ENCODE assay signal across 21 cellular contexts in the genomic region with DNA sequence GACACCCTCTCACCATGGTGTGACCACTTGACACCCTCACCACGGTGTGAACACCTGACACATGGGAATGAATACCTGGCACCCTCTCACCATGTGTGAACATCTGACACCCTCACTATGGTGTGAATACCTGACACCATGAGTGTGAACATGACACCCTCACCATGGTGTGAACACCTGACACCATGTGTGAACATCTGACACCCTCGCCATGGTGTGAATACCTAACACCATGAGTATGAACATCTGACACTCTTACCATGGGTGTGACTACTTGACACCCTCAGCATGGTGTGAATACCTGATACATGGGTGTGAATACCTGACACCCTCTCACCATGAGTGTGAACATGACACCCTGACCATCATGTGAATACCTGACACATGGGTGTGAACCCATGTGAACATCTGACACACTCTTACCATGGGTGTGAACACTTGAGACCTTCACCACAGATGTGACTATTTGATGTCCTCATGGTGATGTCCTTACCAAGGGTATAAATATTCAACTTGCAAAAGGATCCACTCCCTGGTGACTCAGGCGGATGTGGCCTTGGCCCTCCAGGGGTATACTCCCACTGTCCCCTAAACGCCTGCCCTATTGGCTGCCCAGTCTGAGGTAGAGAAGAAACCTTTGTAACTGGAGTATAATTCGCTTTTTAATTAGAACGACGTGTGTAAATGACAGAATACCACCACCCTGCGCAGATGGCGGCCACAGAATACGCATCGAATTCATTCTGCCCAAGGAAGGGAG. TPM values are rescaled to one million over a fixed set of nuclear protein-coding genes. Genes with fewer than 3 reads are reported as not detected.
DNase-seq lines count a peak whose midpoint lies in the region; ATAC-seq and TF ChIP-seq lines count a peak whose summit lies in the region.
"Had no signal": no experiment of that assay in that cellular context is flagged by ENCODE, and none has a peak within 500 bp of the region (broad histone marks: within the 10 kb centered on the region; RNA-seq: fewer than 3 reads in every experiment).

No MANE protein-coding gene starts in this region.

- no TSS peak for BruUV-seq in PC-3 (replicated peaks; lab: Mats Ljungman, UMichigan)

- H3K27me3 Mint-ChIP-seq in endodermal cell (ENCODE audit: insufficient read depth), result peaks cover 4% of the 10 kb centered on the region
- H3K27me3 Mint-ChIP-seq in natural killer cell treated with Interleukin-12 subunit alpha and Interleukin-12 subunit beta and Interleukin-15 and Interleukin-18, amount 100 ng/mL, for 72 hours, result no peaks in the 10 kb centered on the region
- no peaks in the 10 kb centered on the region for H3K27me3 Mint-ChIP-seq in activated T-helper 1 cell treated with anti-CD3 and anti-CD28 coated beads, Interleukin-12 subunit alpha, Interleukin-12 subunit beta, Interleukin-2, Interleukin-4 antibody, amounts not matched to agents 30 ng/mL and 10 ng/mL and 1 ng/mL, durations not matched to agents 14 hours and 24 hours and 36 hours (ENCODE audit: insufficient read depth)
- H3K27me3 Mint-ChIP-seq in naive thymus-derived CD8-positive, alpha-beta T cell, result no peaks in the 10 kb centered on the region
- H3K27me3 Mint-ChIP-seq: activated T-helper 17 cell treated with anti-CD3 and anti-CD28 coated beads, Interleukin-2, amount 50 U/mL, for 72 hours had no signal

- DNase-seq in ELR (ENCODE audit: low read depth) (peak; percentile 42), PC-3 (peak; percentile 38), endodermal cell (peak; percentile 44), hepatocyte (ENCODE audit: low spot score) (no peak), middle frontal gyrus (ENCODE audit: extremely low spot score, low spot score) (no peak)
- DNase-seq in natural killer cell treated with Interleukin-12 subunit alpha and Interleukin-12 subunit beta and Interleukin-15 and Interleukin-18, amount 100 ng/mL, for 72 hours (ENCODE audit: low spot score), result no peak
- no peak for DNase-seq in activated T-helper 1 cell treated with anti-CD3 and anti-CD28 coated beads, Interleukin-12 subunit alpha, Interleukin-12 subunit beta, Interleukin-2, Interleukin-4 antibody, amounts not matched to agents 30 ng/mL and 10 ng/mL and 1 ng/mL, durations not matched to agents 14 hours and 24 hours and 36 hours (ENCODE audit: low spot score)
- DNase-seq in naive thymus-derived CD8-positive, alpha-beta T cell, result no peak
- DNase-seq: activated CD4-positive, CD25-positive, alpha-beta regulatory T cell; aorta; gastrocnemius medialis; NCI-H1417 treated with DMSO at 0.1 percent for 48 hours; NCI-H2171 treated with DMSO at 0.1 percent for 48 hours; NCI-H82; SJCRH30; stimulated activated CD4-positive, alpha-beta T cell treated with anti-CD3 and anti-CD28 coated beads, Interleukin-2, amount 100 ng/mL, for 24 hours; uterus had no signal

- WGBS in endodermal cell (ENCODE audit: insufficient coverage in 1 of 2, insufficient read length in 1 of 2), 2 experiments, result 96 to 100% methylated on average over 8 to 11 of the region's 11 CpGs
- 98% methylated on average over 11 of the region's 11 CpGs for WGBS in hepatocyte (ENCODE audit: low lambda C conversion rate, missing lambda C conversion rate)

- no peak for ATAC-seq in PC-3
- peak; percentile 25 to 59 for ATAC-seq in natural killer cell treated with Interleukin-12 subunit alpha and Interleukin-12 subunit beta and Interleukin-15 and Interleukin-18, amount 100 ng/mL, for 72 hours
- ATAC-seq in naive thymus-derived CD8-positive, alpha-beta T cell, result no peak
- ATAC-seq: activated T-helper 17 cell treated with anti-CD3 and anti-CD28 coated beads, Interleukin-2, amount 50 U/mL, for 72 hours; gastrocnemius medialis; left lung had no signal

- no peaks in the 10 kb centered on the region for H3K79me2 ChIP-seq in PC-3 (ENCODE audit: low read length)
- no peaks in the 10 kb centered on the region for H3K79me2 ChIP-seq in hepatocyte

- H3K4me3 Mint-ChIP-seq in endodermal cell, result no peak overlapping the region
- H3K4me3 Mint-ChIP-seq in natural killer cell treated with Interleukin-12 subunit alpha and Interleukin-12 subunit beta and Interleukin-15 and Interleukin-18, amount 100 ng/mL, for 72 hours, result no peak overlapping the region
- no peak overlapping the region for H3K4me3 Mint-ChIP-seq in activated T-helper 1 cell treated with anti-CD3 and anti-CD28 coated beads, Interleukin-12 subunit alpha, Interleukin-12 subunit beta, Interleukin-2, Interleukin-4 antibody, amounts not matched to agents 30 ng/mL and 10 ng/mL and 1 ng/mL, durations not matched to agents 14 hours and 24 hours and 36 hours
- H3K4me3 Mint-ChIP-seq in naive thymus-derived CD8-positive, alpha-beta T cell, result no peak overlapping the region
- H3K4me3 Mint-ChIP-seq: activated T-helper 17 cell treated with anti-CD3 and anti-CD28 coated beads, Interleukin-2, amount 50 U/mL, for 72 hours had no signal

- H3K9me3 ChIP-seq in PC-3 (ENCODE audit: low read length) (peaks cover 7% of the 10 kb centered on the region; the same call in 1 of the 2 replicates), endodermal cell (ENCODE audit: control insufficient read depth, low read length) (peaks cover 24% of the 10 kb centered on the region), hepatocyte (ENCODE audit: low read depth) (peaks cover 5% of the 10 kb centered on the region)

- H3K36me3 ChIP-seq in PC-3 (ENCODE audit: low read depth, low read length), result peaks cover 55% of the 10 kb centered on the region
- peaks cover 27% of the 10 kb centered on the region for H3K36me3 ChIP-seq in endodermal cell (ENCODE audit: control insufficient read depth, insufficient read depth, low read length)
- no peaks in the 10 kb centered on the region for H3K36me3 ChIP-seq in hepatocyte (replicated peaks; ENCODE audit: insufficient read depth, low read depth)
- H3K36me3 ChIP-seq: uterus had no signal

- H3K27me3 ChIP-seq in PC-3 (ENCODE audit: low read length) (no peaks in the 10 kb centered on the region), endodermal cell (ENCODE audit: control insufficient read depth, insufficient read depth, low read length, poor library complexity, severe bottlenecking) (no peaks in the 10 kb centered on the region), hepatocyte (no peaks in the 10 kb centered on the region)
- H3K27me3 ChIP-seq: gastrocnemius medialis, left lung, SJCRH30, uterus had no signal

- POLR2A ChIA-PET in PC-3 (lab: Charles Lee; ENCODE audit: unreplicated experiment), result no interaction called here
- POLR2A ChIA-PET in naive thymus-derived CD8-positive, alpha-beta T cell (lab: Charles Lee), result no interaction called here

- H3K4me3 ChIP-seq in PC-3 (ENCODE audit: low read length) (no peak overlapping the region; the same call in 1 of the 2 replicates), endodermal cell (ENCODE audit: low read length) (peak overlapping the region; percentile 59), hepatocyte (no peak overlapping the region)
- H3K4me3 ChIP-seq: gastrocnemius medialis, left lung, SJCRH30, uterus had no signal

- H3K4me2 ChIP-seq in PC-3 (ENCODE audit: low read length), result no peak overlapping the region
- no peak overlapping the region for H3K4me2 ChIP-seq in hepatocyte

- H3K27ac ChIP-seq in PC-3 (ENCODE audit: low read length) (no peak overlapping the region), endodermal cell (ENCODE audit: low read depth, low read length) (no peak overlapping the region), hepatocyte (no peak overlapping the region)
- H3K27ac ChIP-seq: left lung, SJCRH30, uterus had no signal

- TF ChIP-seq CTCF in PC-3 (conservative IDR thresholded peaks at IDR 0.05; ENCODE audit: low read depth, low read length) (no peak), endodermal cell (conservative IDR thresholded peaks at IDR 0.05) (no peak), hepatocyte (IDR thresholded peaks at IDR 0.05; ENCODE audit: poor library complexity) (no peak)

- CTCF ChIA-PET in PC-3 (lab: Charles Lee), result no interaction called here

- no peaks in the 10 kb centered on the region for H3K9me2 ChIP-seq in PC-3 (replicated peaks; ENCODE audit: low read length)
- no peaks in the 10 kb centered on the region for H3K9me2 ChIP-seq in hepatocyte (replicated peaks; ENCODE audit: insufficient read depth)

- no peak overlapping the region for H3K27ac Mint-ChIP-seq in endodermal cell
- peak overlapping the region; percentile 60 to 62 for H3K27ac Mint-ChIP-seq in natural killer cell treated with Interleukin-12 subunit alpha and Interleukin-12 subunit beta and Interleukin-15 and Interleukin-18, amount 100 ng/mL, for 72 hours
- no peak overlapping the region for H3K27ac Mint-ChIP-seq in activated T-helper 1 cell treated with anti-CD3 and anti-CD28 coated beads, Interleukin-12 subunit alpha, Interleukin-12 subunit beta, Interleukin-2, Interleukin-4 antibody, amounts not matched to agents 30 ng/mL and 10 ng/mL and 1 ng/mL, durations not matched to agents 14 hours and 24 hours and 36 hours
- H3K27ac Mint-ChIP-seq in naive thymus-derived CD8-positive, alpha-beta T cell, result peak overlapping the region in 4 of 10 donors; percentile 40 to 85 (median 45)
- H3K27ac Mint-ChIP-seq: activated T-helper 17 cell treated with anti-CD3 and anti-CD28 coated beads, Interleukin-2, amount 50 U/mL, for 72 hours had no signal

- intact Hi-C loops in PC-3 (cut with micrococcal nuclease), result loop anchor here (5.0 kb wide), 1 partner anchor 272 kb away; no protein-coding TSS in a partner anchor
- intact Hi-C loops in activated T-helper 1 cell treated with anti-CD3 and anti-CD28 coated beads, Interleukin-12 subunit alpha, Interleukin-12 subunit beta, Interleukin-2, Interleukin-4 antibody, amounts not matched to agents 30 ng/mL and 10 ng/mL and 1 ng/mL, durations not matched to agents 14 hours and 24 hours and 36 hours (cut with micrococcal nuclease), result loop anchor here (5.0 kb wide), 1 partner anchor 443 kb away; no protein-coding TSS in a partner anchor

- no peaks in the 10 kb centered on the region for H3K4me1 ChIP-seq in PC-3 (ENCODE audit: insufficient read depth, low read length)
- peaks cover 4% of the 10 kb centered on the region for H3K4me1 ChIP-seq in endodermal cell (ENCODE audit: control insufficient read depth, insufficient read depth, low read length)
- H3K4me1 ChIP-seq in hepatocyte (ENCODE audit: insufficient read depth), result no peaks in the 10 kb centered on the region
- H3K4me1 ChIP-seq: left lung, SJCRH30, uterus had no signal

- H3K4me1 Mint-ChIP-seq in endodermal cell, result peaks cover 2% of the 10 kb centered on the region
- peaks cover 0 to 2% of the 10 kb centered on the region in 2 donors for H3K4me1 Mint-ChIP-seq in natural killer cell treated with Interleukin-12 subunit alpha and Interleukin-12 subunit beta and Interleukin-15 and Interleukin-18, amount 100 ng/mL, for 72 hours (ENCODE audit: low read depth in 2 of 2)
- H3K4me1 Mint-ChIP-seq in activated T-helper 1 cell treated with anti-CD3 and anti-CD28 coated beads, Interleukin-12 subunit alpha, Interleukin-12 subunit beta, Interleukin-2, Interleukin-4 antibody, amounts not matched to agents 30 ng/mL and 10 ng/mL and 1 ng/mL, durations not matched to agents 14 hours and 24 hours and 36 hours (ENCODE audit: low read depth), result no peaks in the 10 kb centered on the region
- peaks cover 0 to 2% (median 0%) of the 10 kb centered on the region in 4 donors for H3K4me1 Mint-ChIP-seq in naive thymus-derived CD8-positive, alpha-beta T cell
- H3K4me1 Mint-ChIP-seq: activated T-helper 17 cell treated with anti-CD3 and anti-CD28 coated beads, Interleukin-2, amount 50 U/mL, for 72 hours had no signal

- H3F3A ChIP-seq in PC-3 (ENCODE audit: low read length, unreplicated experiment), result no peaks in the 10 kb centered on the region

- peaks cover 30% of the 10 kb centered on the region for H3K36me3 Mint-ChIP-seq in endodermal cell (ENCODE audit: low read depth)
- H3K36me3 Mint-ChIP-seq in natural killer cell treated with Interleukin-12 subunit alpha and Interleukin-12 subunit beta and Interleukin-15 and Interleukin-18, amount 100 ng/mL, for 72 hours, result peaks cover 11% of the 10 kb centered on the region
- H3K36me3 Mint-ChIP-seq in activated T-helper 1 cell treated with anti-CD3 and anti-CD28 coated beads, Interleukin-12 subunit alpha, Interleukin-12 subunit beta, Interleukin-2, Interleukin-4 antibody, amounts not matched to agents 30 ng/mL and 10 ng/mL and 1 ng/mL, durations not matched to agents 14 hours and 24 hours and 36 hours (ENCODE audit: low read depth), result peaks cover 20% of the 10 kb centered on the region
- H3K36me3 Mint-ChIP-seq in naive thymus-derived CD8-positive, alpha-beta T cell, result peaks cover 9 to 26% (median 22%) of the 10 kb centered on the region in 3 donors

- no peak overlapping the region for H3K9ac ChIP-seq in PC-3 (ENCODE audit: low read length)
- H3K9ac ChIP-seq in endodermal cell (ENCODE audit: extremely low read depth, low read length, poor library complexity, severe bottlenecking), result no peak overlapping the region

- peaks cover 28% of the 10 kb centered on the region for H3K9me3 Mint-ChIP-seq in endodermal cell
- no peaks in the 10 kb centered on the region for H3K9me3 Mint-ChIP-seq in natural killer cell treated with Interleukin-12 subunit alpha and Interleukin-12 subunit beta and Interleukin-15 and Interleukin-18, amount 100 ng/mL, for 72 hours
- peaks cover 19% of the 10 kb centered on the region for H3K9me3 Mint-ChIP-seq in activated T-helper 1 cell treated with anti-CD3 and anti-CD28 coated beads, Interleukin-12 subunit alpha, Interleukin-12 subunit beta, Interleukin-2, Interleukin-4 antibody, amounts not matched to agents 30 ng/mL and 10 ng/mL and 1 ng/mL, durations not matched to agents 14 hours and 24 hours and 36 hours
- H3K9me3 Mint-ChIP-seq in naive thymus-derived CD8-positive, alpha-beta T cell, result peaks cover 0 to 20% (median 11%) of the 10 kb centered on the region in 9 donors

- H2AFZ ChIP-seq in PC-3 (ENCODE audit: low read length) (no peak overlapping the region), hepatocyte (no peak overlapping the region)

- H4K20me1 ChIP-seq in PC-3 (ENCODE audit: low read length) (no peaks in the 10 kb centered on the region), hepatocyte (ENCODE audit: insufficient read depth, poor library complexity, severe bottlenecking) (no peaks in the 10 kb centered on the region)

RNA-seq across cellular contexts. Expression of gene RFLNA, which starts 29.1 kb away (rescaled TPM):
- not detected in 2 replicates for total RNA-seq in PC-3 (2014; rRNA removed)
- total RNA-seq in endodermal cell, result 1 to 10 TPM; 1.2 to 2.0 TPM
- 6.3 TPM for polyA plus RNA-seq in endodermal cell (2013, experiment 1 of 2)
- 5.2 TPM for polyA plus RNA-seq in endodermal cell (2013, experiment 2 of 2)
- not detected for total RNA-seq in natural killer cell treated with Interleukin-12 subunit alpha and Interleukin-12 subunit beta and Interleukin-15 and Interleukin-18, amount 100 ng/mL, for 72 hours
- total RNA-seq in hepatocyte, result 57.8 and 62.8 TPM in 2 replicates
- 54.1 and 67.8 TPM in 2 replicates for polyA plus RNA-seq in hepatocyte
- not detected in 2 replicates for total RNA-seq in activated T-helper 1 cell treated with anti-CD3 and anti-CD28 coated beads, Interleukin-12 subunit alpha, Interleukin-12 subunit beta, Interleukin-2, Interleukin-4 antibody, amounts not matched to agents 30 ng/mL and 10 ng/mL and 1 ng/mL, durations not matched to agents 14 hours and 24 hours and 36 hours
- not detected for total RNA-seq in naive thymus-derived CD8-positive, alpha-beta T cell
- polyA plus RNA-seq in naive thymus-derived CD8-positive, alpha-beta T cell, result not detected
- total RNA-seq: activated CD8-positive, alpha-beta memory T cell treated with anti-CD3 and anti-CD28 coated beads for 36 hours; activated T-helper 17 cell treated with anti-CD3 and anti-CD28 coated beads, Interleukin-2, amount 50 U/mL, for 72 hours; T-helper 2 cell treated with Interferon-gamma antibody and Interleukin-4, amounts not matched to agents 100 ng/mL and 5 ng/mL, for 36 hours had no signal

Comparison
In these comparisons a context has a peak if more than half of its experiments do, and no peak if none do; other contexts are left out.
1. DNase-seq: peak in ELR (single experiment), PC-3 (single experiment) and endodermal cell (single experiment); none in natural killer cell treated with Interleukin-12 subunit alpha and Interleukin-12 subunit beta and Interleukin-15 and Interleukin-18, amount 100 ng/mL, for 72 hours (single experiment), hepatocyte (single experiment), activated T-helper 1 cell treated with anti-CD3 and anti-CD28 coated beads, Interleukin-12 subunit alpha, Interleukin-12 subunit beta, Interleukin-2, Interleukin-4 antibody, amounts not matched to agents 30 ng/mL and 10 ng/mL and 1 ng/mL, durations not matched to agents 14 hours and 24 hours and 36 hours (single experiment), middle frontal gyrus (single experiment) and naive thymus-derived CD8-positive, alpha-beta T cell (0 of 10).
2. ATAC-seq: peak in natural killer cell treated with Interleukin-12 subunit alpha and Interleukin-12 subunit beta and Interleukin-15 and Interleukin-18, amount 100 ng/mL, for 72 hours (2 of 2); none in PC-3 (single experiment) and naive thymus-derived CD8-positive, alpha-beta T cell (0 of 2).
3. H3K27ac Mint-ChIP-seq: peak in natural killer cell treated with Interleukin-12 subunit alpha and Interleukin-12 subunit beta and Interleukin-15 and Interleukin-18, amount 100 ng/mL, for 72 hours (2 of 2); none in endodermal cell (single experiment) and activated T-helper 1 cell treated with anti-CD3 and anti-CD28 coated beads, Interleukin-12 subunit alpha, Interleukin-12 subunit beta, Interleukin-2, Interleukin-4 antibody, amounts not matched to agents 30 ng/mL and 10 ng/mL and 1 ng/mL, durations not matched to agents 14 hours and 24 hours and 36 hours (single experiment).
4. RNA of gene RFLNA, which starts 29.1 kb away (total RNA-seq): 57.8 to 62.8 TPM in hepatocyte; 1.2 to 2.0 TPM in endodermal cell, not detected in naive thymus-derived CD8-positive, alpha-beta T cell, not detected in activated T-helper 1 cell treated with anti-CD3 and anti-CD28 coated beads, Interleukin-12 subunit alpha, Interleukin-12 subunit beta, Interleukin-2, Interleukin-4 antibody, amounts not matched to agents 30 ng/mL and 10 ng/mL and 1 ng/mL, durations not matched to agents 14 hours and 24 hours and 36 hours, not detected in PC-3 and not detected in natural killer cell treated with Interleukin-12 subunit alpha and Interleukin-12 subunit beta and Interleukin-15 and Interleukin-18, amount 100 ng/mL, for 72 hours; every median in the first group is over 10 times any median in the second.